In the genomic region with DNA sequence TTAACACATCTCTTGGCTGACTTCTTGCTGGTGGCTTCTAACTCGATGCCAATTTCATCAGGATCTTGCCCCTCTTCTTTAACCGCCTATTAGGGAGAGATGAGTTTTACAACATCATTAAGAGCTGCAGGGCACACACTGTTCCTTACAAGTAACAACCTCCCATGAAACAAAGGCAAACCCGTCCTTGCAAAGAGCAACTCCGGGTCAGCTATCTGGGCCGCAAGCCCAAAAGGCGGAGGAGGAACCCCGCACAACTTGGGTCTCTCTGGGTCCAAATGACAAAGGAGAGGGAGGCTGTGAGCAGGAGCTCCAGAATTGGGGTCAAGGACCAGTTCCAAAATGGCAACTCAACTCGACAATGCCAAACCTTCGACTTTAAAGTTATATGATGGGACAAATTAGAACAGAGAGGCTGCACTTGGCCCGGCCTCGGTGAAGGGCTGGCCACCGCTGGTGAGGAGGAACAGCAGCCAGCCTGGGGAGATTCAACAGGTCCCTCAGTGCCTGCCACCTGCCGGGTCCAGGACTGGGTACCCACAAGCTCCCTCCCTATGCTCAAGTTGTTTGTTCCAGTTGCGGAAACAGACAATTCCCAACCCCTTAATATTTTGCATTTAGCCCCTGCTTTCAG, we compare ENCODE assay signal across 2 cellular contexts.
TF ChIP-seq lines count a peak whose summit lies in the region.

No MANE protein-coding gene starts in this region.

TF ChIP-seq in H1, 55 proteins besides CTCF, POLR2A, EP300 and RAD21:
- no peak for TF ChIP-seq HDAC2 (IDR thresholded peaks at IDR 0.05; ENCODE audit: borderline replicate concordance in 1 of 2, low read depth in 2 of 2, low read length in 2 of 2)
- TF ChIP-seq HDAC6 (IDR thresholded peaks at IDR 0.05; ENCODE audit: low read depth, low read length): no peak

TF ChIP-seq in neural cell, 6 proteins besides CTCF, POLR2A, EP300 and RAD21:
- TF ChIP-seq EZH2 (IDR thresholded peaks at IDR 0.05; ENCODE audit: borderline replicate concordance, insufficient read depth, low read length, poor library complexity, severe bottlenecking): no peak
- no peak for TF ChIP-seq SMC3 (conservative IDR thresholded peaks at IDR 0.05; ENCODE audit: poor library complexity)
- no peak for TF ChIP-seq MXI1 (conservative IDR thresholded peaks at IDR 0.05; ENCODE audit: poor library complexity, severe bottlenecking)
- no peak for TF ChIP-seq TAF1 (IDR thresholded peaks at IDR 0.05; ENCODE audit: low read depth)
- TF ChIP-seq, protein P1, sequence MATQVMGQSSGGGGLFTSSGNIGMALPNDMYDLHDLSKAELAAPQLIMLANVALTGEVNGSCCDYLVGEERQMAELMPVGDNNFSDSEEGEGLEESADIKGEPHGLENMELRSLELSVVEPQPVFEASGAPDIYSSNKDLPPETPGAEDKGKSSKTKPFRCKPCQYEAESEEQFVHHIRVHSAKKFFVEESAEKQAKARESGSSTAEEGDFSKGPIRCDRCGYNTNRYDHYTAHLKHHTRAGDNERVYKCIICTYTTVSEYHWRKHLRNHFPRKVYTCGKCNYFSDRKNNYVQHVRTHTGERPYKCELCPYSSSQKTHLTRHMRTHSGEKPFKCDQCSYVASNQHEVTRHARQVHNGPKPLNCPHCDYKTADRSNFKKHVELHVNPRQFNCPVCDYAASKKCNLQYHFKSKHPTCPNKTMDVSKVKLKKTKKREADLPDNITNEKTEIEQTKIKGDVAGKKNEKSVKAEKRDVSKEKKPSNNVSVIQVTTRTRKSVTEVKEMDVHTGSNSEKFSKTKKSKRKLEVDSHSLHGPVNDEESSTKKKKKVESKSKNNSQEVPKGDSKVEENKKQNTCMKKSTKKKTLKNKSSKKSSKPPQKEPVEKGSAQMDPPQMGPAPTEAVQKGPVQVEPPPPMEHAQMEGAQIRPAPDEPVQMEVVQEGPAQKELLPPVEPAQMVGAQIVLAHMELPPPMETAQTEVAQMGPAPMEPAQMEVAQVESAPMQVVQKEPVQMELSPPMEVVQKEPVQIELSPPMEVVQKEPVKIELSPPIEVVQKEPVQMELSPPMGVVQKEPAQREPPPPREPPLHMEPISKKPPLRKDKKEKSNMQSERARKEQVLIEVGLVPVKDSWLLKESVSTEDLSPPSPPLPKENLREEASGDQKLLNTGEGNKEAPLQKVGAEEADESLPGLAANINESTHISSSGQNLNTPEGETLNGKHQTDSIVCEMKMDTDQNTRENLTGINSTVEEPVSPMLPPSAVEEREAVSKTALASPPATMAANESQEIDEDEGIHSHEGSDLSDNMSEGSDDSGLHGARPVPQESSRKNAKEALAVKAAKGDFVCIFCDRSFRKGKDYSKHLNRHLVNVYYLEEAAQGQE (IDR thresholded peaks at IDR 0.05; ENCODE audit: borderline replicate concordance): no peak
- TF ChIP-seq POLR2AphosphoS5 (IDR thresholded peaks at IDR 0.05): no peak
